ENCODE assay signal across 19 cellular contexts in genomic region chr2:192155521-192156118, GRCh38.
DNase-seq lines count a peak whose midpoint lies in the region; ATAC-seq lines count a peak whose summit lies in the region.
"Had no signal": no experiment of that assay in that cellular context is flagged by ENCODE, and none has a peak within 500 bp of the region (broad histone marks: within the 10 kb centered on the region; RNA-seq: fewer than 3 reads in every experiment).

No MANE protein-coding gene starts in this region.

- peak; percentile 0 for DNase-seq in NCI-H146 treated with DMSO at 0.1 percent for 48 hours (lab: John Stamatoyannopoulos, UW; ENCODE audit: unreplicated experiment)
- DNase-seq in NCI-H146 (lab: John Stamatoyannopoulos, UW) = no peak
- DNase-seq in NCI-H446 treated with DMSO at 0.1 percent for 48 hours (lab: John Stamatoyannopoulos, UW) = peak; percentile 49
- DNase-seq in dedifferentiated amniotic fluid mesenchymal stem cell (ENCODE audit: extremely low spot score) = peak; percentile 65
- DNase-seq in stimulated activated naive B cell treated with anti-CD40 and anti-IgM and Interleukin-4, amounts not matched to agents 10 μg/mL and 1 μg/mL and 100 μg/mL, for 72 hours = no peak
- no peak for DNase-seq in NCI-H1436 (lab: John Stamatoyannopoulos, UW)
- DNase-seq: activated naive CD4-positive, alpha-beta T cell; activated T-cell treated with anti-CD3 and anti-CD28 coated beads, Interleukin-2, amount 50 U/mL, for 1 hour; foreskin fibroblast; HCEC 1CT; left colon; mesenchymal stem cell; naive thymus-derived CD4-positive, alpha-beta T cell; NCI-H2081 treated with DMSO at 0.1 percent for 48 hours; trophoblast cell had no signal

- peak; percentile 42 to 51 for ATAC-seq in stimulated activated naive B cell treated with anti-CD40 and anti-IgM and Interleukin-4, amounts not matched to agents 10 μg/mL and 1 μg/mL and 100 μg/mL, for 72 hours (replicated peaks)
- ATAC-seq in GM21528 (IDR thresholded peaks at IDR 0.05; ENCODE audit: low FRiP score, unreplicated experiment) = no peak
- ATAC-seq in GM19351 (IDR thresholded peaks at IDR 0.05; ENCODE audit: unreplicated experiment) = no peak
- ATAC-seq: A549; activated CD4-positive, CD25-positive, alpha-beta regulatory T cell treated with anti-CD3 and anti-CD28 coated beads, Interleukin-2, amount 50 U/mL, for 24 hours; left colon; naive thymus-derived CD4-positive, alpha-beta T cell had no signal

- no peak overlapping the region for H3K27ac Mint-ChIP-seq in stimulated activated naive B cell treated with anti-CD40 and anti-IgM and Interleukin-4, amounts not matched to agents 10 μg/mL and 1 μg/mL and 100 μg/mL, for 72 hours
- H3K27ac Mint-ChIP-seq: naive thymus-derived CD4-positive, alpha-beta T cell had no signal

- H3K27me3 Mint-ChIP-seq in stimulated activated naive B cell treated with anti-CD40 and anti-IgM and Interleukin-4, amounts not matched to agents 10 μg/mL and 1 μg/mL and 100 μg/mL, for 72 hours = no peaks in the 10 kb centered on the region

- H3K36me3 Mint-ChIP-seq in stimulated activated naive B cell treated with anti-CD40 and anti-IgM and Interleukin-4, amounts not matched to agents 10 μg/mL and 1 μg/mL and 100 μg/mL, for 72 hours = no peaks in the 10 kb centered on the region
- H3K36me3 Mint-ChIP-seq: naive thymus-derived CD4-positive, alpha-beta T cell had no signal

- no peak overlapping the region for H3K4me3 Mint-ChIP-seq in stimulated activated naive B cell treated with anti-CD40 and anti-IgM and Interleukin-4, amounts not matched to agents 10 μg/mL and 1 μg/mL and 100 μg/mL, for 72 hours
- H3K4me3 Mint-ChIP-seq: naive thymus-derived CD4-positive, alpha-beta T cell had no signal

- H3K9me3 Mint-ChIP-seq in stimulated activated naive B cell treated with anti-CD40 and anti-IgM and Interleukin-4, amounts not matched to agents 10 μg/mL and 1 μg/mL and 100 μg/mL, for 72 hours = peaks cover 0 to 2% of the 10 kb centered on the region in 2 donors
- H3K9me3 Mint-ChIP-seq: naive thymus-derived CD4-positive, alpha-beta T cell had no signal

- peaks cover 10 to 15% of the 10 kb centered on the region in 2 donors for H3K4me1 Mint-ChIP-seq in stimulated activated naive B cell treated with anti-CD40 and anti-IgM and Interleukin-4, amounts not matched to agents 10 μg/mL and 1 μg/mL and 100 μg/mL, for 72 hours

Comparison
In these comparisons a context has a peak if more than half of its experiments do, and no peak if none do; other contexts are left out.
1. DNase-seq: peak in NCI-H146 treated with DMSO at 0.1 percent for 48 hours (single experiment), NCI-H446 treated with DMSO at 0.1 percent for 48 hours (single experiment) and dedifferentiated amniotic fluid mesenchymal stem cell (single experiment); none in NCI-H146 (single experiment), stimulated activated naive B cell treated with anti-CD40 and anti-IgM and Interleukin-4, amounts not matched to agents 10 μg/mL and 1 μg/mL and 100 μg/mL, for 72 hours (single experiment) and NCI-H1436 (single experiment).
2. ATAC-seq: peak in stimulated activated naive B cell treated with anti-CD40 and anti-IgM and Interleukin-4, amounts not matched to agents 10 μg/mL and 1 μg/mL and 100 μg/mL, for 72 hours (2 of 2); none in GM21528 (single experiment) and GM19351 (single experiment).